In genomic region chr3:100073049-100073422, GRCh38 we compare ENCODE assay signal across 11 cellular contexts. TPM values are rescaled to one million over a fixed set of nuclear protein-coding genes. Genes with fewer than 3 reads are reported as not detected.
DNase-seq lines count a peak whose midpoint lies in the region; ATAC-seq and TF ChIP-seq lines count a peak whose summit lies in the region.
"Had no signal": no experiment of that assay in that cellular context is flagged by ENCODE, and none has a peak within 500 bp of the region (broad histone marks: within the 10 kb centered on the region; RNA-seq: fewer than 3 reads in every experiment).

No MANE protein-coding gene starts in this region.

- no peak for DNase-seq in left ventricle myocardium inferior
- DNase-seq in left cardiac atrium: no peak
- no peak for DNase-seq in vagina (ENCODE audit: extremely low spot score in 2 of 2)
- no peak for DNase-seq in NCI-H2081 treated with DMSO at 0.1 percent for 48 hours (lab: John Stamatoyannopoulos, UW)
- DNase-seq in stimulated activated naive CD4-positive, alpha-beta T cell treated with Interleukin-2 at 50 U/mL for 16 hours (lab: John Stamatoyannopoulos, UW): no peak
- DNase-seq: NCI-H510A had no signal

- peak overlapping the region; percentile 67 for H3K27ac Mint-ChIP-seq in activated naive CD8-positive, alpha-beta T cell

- H3K27me3 ChIP-seq in left ventricle myocardium inferior (ENCODE audit: low read depth) (no peaks in the 10 kb centered on the region), muscle layer of colon (ENCODE audit: control insufficient read depth in 1 of 2, insufficient read depth in 2 of 2, low read length in 2 of 2) (no peaks in the 10 kb centered on the region), vagina (no peaks in the 10 kb centered on the region)

- no peaks in the 10 kb centered on the region for H3K27me3 Mint-ChIP-seq in activated naive CD8-positive, alpha-beta T cell

- H3K4me1 ChIP-seq in left ventricle myocardium inferior (peaks cover 75% of the 10 kb centered on the region), muscle layer of colon (ENCODE audit: insufficient read depth, low read length) (peaks cover 40% of the 10 kb centered on the region), vagina (peaks cover 36% of the 10 kb centered on the region)

- H3K9ac ChIP-seq in muscle layer of colon (ENCODE audit: low read length): no peak overlapping the region

- H3K36me3 Mint-ChIP-seq in activated naive CD8-positive, alpha-beta T cell: peaks cover 9% of the 10 kb centered on the region

- no peaks in the 10 kb centered on the region for H3K9me3 Mint-ChIP-seq in activated naive CD8-positive, alpha-beta T cell (ENCODE audit: low read depth)

- peak overlapping the region; percentile 78 for H3K27ac ChIP-seq in left ventricle myocardium inferior (replicated peaks)
- H3K27ac ChIP-seq in muscle layer of colon (ENCODE audit: low read depth, low read length): peak overlapping the region; percentile 86
- H3K27ac ChIP-seq in vagina: peak overlapping the region; percentile 55

- peak overlapping the region; percentile 66 for H3K4me3 Mint-ChIP-seq in activated naive CD8-positive, alpha-beta T cell

- ATAC-seq in left cardiac atrium (no peak), GM21576 (IDR thresholded peaks at IDR 0.05; ENCODE audit: unreplicated experiment) (no peak)
- ATAC-seq: right cardiac atrium had no signal

- peaks cover 60% of the 10 kb centered on the region for H3K4me1 Mint-ChIP-seq in activated naive CD8-positive, alpha-beta T cell (ENCODE audit: low read depth)

- H3K4me3 ChIP-seq in left ventricle myocardium inferior: no peak overlapping the region
- H3K4me3 ChIP-seq in muscle layer of colon (ENCODE audit: low read depth in 1 of 2, low read length in 2 of 2): peak overlapping the region in 1 of 2 donors; percentile 14
- H3K4me3 ChIP-seq in vagina: no peak overlapping the region

- H3K9me3 ChIP-seq in left ventricle myocardium inferior (replicated peaks): no peaks in the 10 kb centered on the region
- H3K9me3 ChIP-seq in muscle layer of colon (ENCODE audit: low read length): no peaks in the 10 kb centered on the region
- no peaks in the 10 kb centered on the region for H3K9me3 ChIP-seq in vagina

- H3K36me3 ChIP-seq in left ventricle myocardium inferior (no peaks in the 10 kb centered on the region), muscle layer of colon (ENCODE audit: insufficient read depth, low read length) (no peaks in the 10 kb centered on the region), vagina (no peaks in the 10 kb centered on the region)

- no peak for TF ChIP-seq POLR2A in vagina (IDR thresholded peaks at IDR 0.05)

- TF ChIP-seq CTCF in left ventricle myocardium inferior (IDR thresholded peaks at IDR 0.05; ENCODE audit: borderline replicate concordance): no peak
- no peak for TF ChIP-seq CTCF in vagina (IDR thresholded peaks at IDR 0.05)

- intact Hi-C loops in left ventricle myocardium inferior (cut with micrococcal nuclease): no loop called here
- intact Hi-C loops in left cardiac atrium (cut with DNase I): loop anchor here in 1 of 2 donors (5.0 kb wide), 1 partner anchor 39 kb away; the partner anchor contains the start of gene FILIP1L
- intact Hi-C loops in vagina (cut with DNase I): no loop called here

RNA-seq across cellular contexts. Expression of gene FILIP1L, which starts 41.3 kb away (rescaled TPM):
- total RNA-seq in left ventricle myocardium inferior (84.9 TPM), left cardiac atrium (10 to 100 TPM; 77.0 to 86.6 TPM), vagina (41.5 TPM)
- total RNA-seq: SK-MEL-5 had no signal
